In genomic region chr11:68229601-68230000, GRCh38 we compare ENCODE assay signal across 2 cellular contexts.
A peak's percentile ranks its signal among the peaks of the same experiment; 100 is the strongest.
TF ChIP-seq lines count a peak whose summit lies in the region.

No MANE protein-coding gene starts in this region.

TF ChIP-seq in HCT116, 20 proteins besides CTCF, POLR2A, EP300 and RAD21:
- no peak for TF ChIP-seq ZBTB33 (IDR thresholded peaks at IDR 0.05; ENCODE audit: extremely low read depth, insufficient replicate concordance, low read length)
- no peak for TF ChIP-seq CEBPB (IDR thresholded peaks at IDR 0.05; ENCODE audit: low read depth)
- 0 out of 2 replicates have a peak, but pooled peaks have one; percentile 21 for TF ChIP-seq CBX3 (IDR thresholded peaks at IDR 0.05; ENCODE audit: low read depth)

TF ChIP-seq in K562, 482 proteins besides CTCF, POLR2A, EP300 and RAD21:
- TF ChIP-seq CXXC5 (CRISPR knock-in tag; IDR thresholded peaks at IDR 0.05) (no peak), ZNF436 (CRISPR knock-in tag; IDR thresholded peaks at IDR 0.05) (no peak), TRIM24 (IDR thresholded peaks at IDR 0.05) (0 out of 4 replicates have a peak, but pooled peaks of 1 of the 2 experiments have one; percentile 31), JUN (IDR thresholded peaks at IDR 0.05; ENCODE audit: borderline replicate concordance, low read depth, low read length) (no peak), JUN (CRISPR knock-in tag; IDR thresholded peaks at IDR 0.05; ENCODE audit: borderline replicate concordance) (no peak), HDAC3 (IDR thresholded peaks at IDR 0.05; ENCODE audit: borderline replicate concordance, partially characterized antibody) (no peak), NR2C1 (IDR thresholded peaks at IDR 0.05) (no peak), NR2C1 (tag; IDR thresholded peaks at IDR 0.05) (no peak), EWSR1 (IDR thresholded peaks at IDR 0.05; ENCODE audit: borderline replicate concordance, low read depth, partially characterized antibody) (no peak), CREB5 (CRISPR knock-in tag; IDR thresholded peaks at IDR 0.05) (no peak), HBP1 (CRISPR knock-in tag; IDR thresholded peaks at IDR 0.05) (no peak), DNMT1 (IDR thresholded peaks at IDR 0.05) (no peak), FOXP1 (CRISPR knock-in tag; IDR thresholded peaks at IDR 0.05) (no peak), TBL1XR1 (IDR thresholded peaks at IDR 0.05; ENCODE audit: low read length in 2 of 2) (no peak), ID3 (CRISPR knock-in tag; IDR thresholded peaks at IDR 0.05) (no peak), ID3 (tag; IDR thresholded peaks at IDR 0.05) (no peak), CBX3 (IDR thresholded peaks at IDR 0.05; ENCODE audit: borderline replicate concordance in 1 of 2, low read length in 2 of 2) (peak in 1 of 2 experiments; percentile 71; a peak in 1 of 3 replicates), VEZF1 (CRISPR knock-in tag; IDR thresholded peaks at IDR 0.05) (no peak), CBX5 (IDR thresholded peaks at IDR 0.05; ENCODE audit: borderline replicate concordance, low read depth) (0 out of 2 replicates have a peak, but pooled peaks have one; percentile 26), DEAF1 (CRISPR knock-in tag; IDR thresholded peaks at IDR 0.05) (no peak), ETS2 (tag; IDR thresholded peaks at IDR 0.05; ENCODE audit: borderline replicate concordance, poor library complexity, severe bottlenecking) (no peak), BCOR (IDR thresholded peaks at IDR 0.05) (no peak), ZNF12 (CRISPR knock-in tag; IDR thresholded peaks at IDR 0.05) (no peak), TRIM28 (IDR thresholded peaks at IDR 0.05) (0 out of 2 replicates have a peak, but pooled peaks have one; percentile 27), SP2 (IDR thresholded peaks at IDR 0.05; ENCODE audit: extremely low read depth, low read depth, low read length, poor library complexity, severe bottlenecking) (no peak)
